Comparison of ENCODE assay signal across 8 cellular contexts in the genomic region with DNA sequence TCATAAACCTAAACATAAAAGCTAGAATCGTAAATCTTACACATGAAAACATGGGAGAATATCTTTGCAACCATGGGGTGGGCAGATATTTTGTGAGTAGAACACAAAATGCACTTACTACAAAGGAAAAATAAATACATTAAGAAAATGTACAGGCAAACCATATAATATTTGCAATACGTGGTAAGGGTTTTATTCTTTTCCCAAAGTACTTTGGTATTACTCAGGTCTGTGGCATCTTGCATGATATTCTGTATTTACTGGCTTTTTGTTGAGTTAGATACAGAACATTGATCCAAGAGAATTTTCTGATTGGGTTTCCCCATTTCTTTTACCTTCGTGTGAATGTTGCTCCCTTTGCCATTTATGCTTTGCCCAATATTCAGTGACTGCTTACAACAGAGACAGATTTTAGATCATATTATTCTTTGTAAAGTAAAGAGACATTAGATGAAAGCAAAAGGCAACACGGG. TPM values are rescaled to one million over a fixed set of nuclear protein-coding genes. Genes with fewer than 3 reads are reported as not detected.
DNase-seq lines count a peak whose midpoint lies in the region; ATAC-seq and TF ChIP-seq lines count a peak whose summit lies in the region.

No MANE protein-coding gene starts in this region.

- no peaks in the 10 kb centered on the region for H4K20me1 ChIP-seq in DOHH2 (ENCODE audit: control insufficient read depth, insufficient read depth, low read depth, low read length)

- TF ChIP-seq CTCF in DOHH2 (IDR thresholded peaks at IDR 0.05; ENCODE audit: low read depth, low read length, poor library complexity, severe bottlenecking) (no peak), RWPE2 (IDR thresholded peaks at IDR 0.05; ENCODE audit: poor library complexity, severe bottlenecking) (no peak), epithelial cell of esophagus (IDR thresholded peaks at IDR 0.05; ENCODE audit: insufficient read depth, low read depth, low read length, missing control alignments) (no peak), mucosa of descending colon (IDR thresholded peaks at IDR 0.05) (no peak)

- H3K36me3 ChIP-seq in DOHH2 (ENCODE audit: control insufficient read depth, low read length) (no peaks in the 10 kb centered on the region), RWPE2 (ENCODE audit: low read depth) (no peaks in the 10 kb centered on the region), rectal smooth muscle tissue (ENCODE audit: control insufficient read depth, insufficient read depth, low read length) (no peaks in the 10 kb centered on the region), mucosa of descending colon (ENCODE audit: low read depth) (no peaks in the 10 kb centered on the region)

- no peaks in the 10 kb centered on the region for H3K9me3 ChIP-seq in DOHH2 (ENCODE audit: control insufficient read depth, insufficient read depth, low read length)
- H3K9me3 ChIP-seq in RWPE2 (ENCODE audit: severe bottlenecking) = no peaks in the 10 kb centered on the region
- no peaks in the 10 kb centered on the region for H3K9me3 ChIP-seq in mucosa of descending colon

- H3K27me3 ChIP-seq in DOHH2 (ENCODE audit: control insufficient read depth, low read length) = peaks cover 16% of the 10 kb centered on the region
- H3K27me3 ChIP-seq in RWPE2 (ENCODE audit: insufficient read depth, poor library complexity, severe bottlenecking) = no peaks in the 10 kb centered on the region
- no peaks in the 10 kb centered on the region for H3K27me3 ChIP-seq in rectal smooth muscle tissue (ENCODE audit: control insufficient read depth, insufficient read depth, low read length)

- H3K4me2 ChIP-seq in DOHH2 (ENCODE audit: low read length) = peak overlapping the region; percentile 66

- H3K9ac ChIP-seq in rectal smooth muscle tissue (ENCODE audit: low read length) = no peak overlapping the region

- H3K4me3 ChIP-seq in DOHH2 (ENCODE audit: low read length) = peak overlapping the region; percentile 62
- peak overlapping the region; percentile 23 for H3K4me3 ChIP-seq in RWPE2 (ENCODE audit: severe bottlenecking)
- peak overlapping the region; percentile 50 for H3K4me3 ChIP-seq in epithelial cell of esophagus (ENCODE audit: low read length)
- peak overlapping the region; percentile 72 for H3K4me3 ChIP-seq in rectal smooth muscle tissue (ENCODE audit: low read length)
- no peak overlapping the region for H3K4me3 ChIP-seq in mucosa of descending colon

- ATAC-seq in RWPE2 (ENCODE audit: low read depth) = no peak
- no peak for ATAC-seq in mucosa of descending colon
- no peak for ATAC-seq in HG02571 (IDR thresholded peaks at IDR 0.05; ENCODE audit: unreplicated experiment)

- no peaks in the 10 kb centered on the region for H3K79me2 ChIP-seq in DOHH2 (ENCODE audit: control insufficient read depth, low read length)

- intact Hi-C loops in mucosa of descending colon (cut with DNase I, micrococcal nuclease) = loop anchor here in 1 of 2 donors (10.0 kb wide), 1 partner anchor 213 kb away; no protein-coding TSS in a partner anchor

- H3K9me2 ChIP-seq in DOHH2 (replicated peaks; ENCODE audit: control insufficient read depth, low read length) = no peaks in the 10 kb centered on the region

- DNase-seq in RWPE2 (ENCODE audit: low spot score) (no peak), epithelial cell of esophagus (ENCODE audit: low read depth) (no peak), middle frontal gyrus (ENCODE audit: extremely low spot score, low spot score) (no peak), NCI-H2171 (lab: John Stamatoyannopoulos, UW) (no peak), mucosa of descending colon (no peak)

- H3K27ac ChIP-seq in DOHH2 (ENCODE audit: low read depth, low read length) (no peak overlapping the region), RWPE2 (ENCODE audit: poor library complexity, severe bottlenecking) (peak overlapping the region; percentile 82), rectal smooth muscle tissue (ENCODE audit: low read depth, low read length) (peak overlapping the region; percentile 81)

- peaks cover 3% of the 10 kb centered on the region; the same call in 1 of the 2 replicates for H3F3A ChIP-seq in DOHH2 (ENCODE audit: control insufficient read depth, insufficient read depth)

- peaks cover 22% of the 10 kb centered on the region for H3K4me1 ChIP-seq in DOHH2 (ENCODE audit: control insufficient read depth, low read length)
- H3K4me1 ChIP-seq in RWPE2 (ENCODE audit: insufficient read depth, poor library complexity, severe bottlenecking) = peaks cover 34% of the 10 kb centered on the region
- H3K4me1 ChIP-seq in rectal smooth muscle tissue (ENCODE audit: control insufficient read depth, insufficient read depth, low read length) = peaks cover 11% of the 10 kb centered on the region
- peaks cover 10% of the 10 kb centered on the region for H3K4me1 ChIP-seq in mucosa of descending colon (ENCODE audit: low read depth)

RNA-seq across cellular contexts. Expression of a gene that starts 33.0 kb away (rescaled TPM):
- total RNA-seq in mucosa of descending colon = 100 to 1,000 TPM in 2 of 3 donors, 10 to 100 TPM in 1; 95.4 to 145 (median 111) TPM
